ENCODE assay signal across 11 cellular contexts in the genomic region with DNA sequence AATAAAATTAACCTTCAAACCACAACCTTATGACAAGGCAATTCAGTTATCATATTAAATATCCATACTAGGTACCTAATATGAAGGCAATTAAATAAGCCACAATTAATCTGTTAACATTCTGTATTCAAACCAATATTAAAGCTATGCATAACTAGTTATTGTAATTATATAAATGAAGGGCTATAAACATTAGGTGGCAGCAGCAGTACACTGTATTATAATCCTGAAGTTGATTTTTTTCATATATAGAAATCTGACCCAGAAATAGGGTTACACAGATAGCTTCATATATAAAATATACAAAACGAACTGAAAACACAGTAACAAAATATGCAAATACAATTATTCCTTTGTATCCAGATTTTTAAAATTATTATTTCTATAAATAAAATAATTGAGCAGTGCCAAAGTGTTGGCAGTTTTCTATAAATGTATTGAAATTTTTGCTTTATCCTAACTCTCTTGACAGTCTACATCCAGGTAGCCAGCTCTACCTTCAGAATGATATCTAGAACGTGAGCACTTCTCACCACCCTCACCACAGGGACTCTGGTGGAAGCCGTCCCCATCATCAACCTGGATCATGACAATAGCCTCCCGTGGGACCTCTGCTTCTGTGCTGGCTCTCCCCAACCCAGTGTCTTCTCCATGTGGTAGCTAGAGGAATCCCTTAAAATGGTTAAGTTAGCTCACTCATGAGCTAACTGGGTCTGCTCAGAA.
A peak's percentile ranks its signal among the peaks of the same experiment; 100 is the strongest.
DNase-seq lines count a peak whose midpoint lies in the region; ATAC-seq and TF ChIP-seq lines count a peak whose summit lies in the region.
"Had no signal": no experiment of that assay in that cellular context is flagged by ENCODE, and none has a peak within 500 bp of the region (broad histone marks: within the 10 kb centered on the region; RNA-seq: fewer than 3 reads in every experiment).

No MANE protein-coding gene starts in this region.

- H3K36me3 ChIP-seq in ascending aorta = no peaks in the 10 kb centered on the region

- TF ChIP-seq CTCF in C4-2B (conservative IDR thresholded peaks at IDR 0.05) = peak; percentile 46
- TF ChIP-seq CTCF in HFFc6 (IDR thresholded peaks at IDR 0.05) = peak; percentile 51; the same call in 1 of the 2 replicates
- TF ChIP-seq CTCF in ascending aorta (IDR thresholded peaks at IDR 0.05) = peak in 2 of 3 experiments; percentile 8 to 38
- peak; percentile 18 to 33 (median 24) for TF ChIP-seq CTCF in nephron (IDR thresholded peaks at IDR 0.05; ENCODE audit: unreplicated experiment in 3 of 3)

- H3K27ac ChIP-seq in C4-2B = no peak overlapping the region
- peak overlapping the region; percentile 55 to 65 for H3K27ac ChIP-seq in ascending aorta
- H3K27ac ChIP-seq in substantia nigra (ENCODE audit: low read depth, low read length, poor library complexity, severe bottlenecking) = no peak overlapping the region

- H3K9me3 Mint-ChIP-seq in HFFc6 (no peaks in the 10 kb centered on the region), nephron (no peaks in the 10 kb centered on the region)
- H3K9me3 Mint-ChIP-seq: activated T-helper 17 cell treated with anti-CD3 and anti-CD28 coated beads, Interleukin-2, amount 50 U/mL, for 72 hours; T-helper 1 cell treated with Interleukin-12 subunit alpha and Interleukin-12 subunit beta and Interleukin-4 antibody, amounts not matched to agents 30 μg/mL and 1 μg/mL, for 36 hours; type B pancreatic cell had no signal

- DNase-seq in HFFc6 (no peak), ascending aorta (ENCODE audit: low spot score in 2 of 2) (no peak), substantia nigra (lab: John Stamatoyannopoulos, UW) (no peak), head of caudate nucleus (no peak)

- no peak for ATAC-seq in GM18907 (IDR thresholded peaks at IDR 0.05; ENCODE audit: unreplicated experiment)
- ATAC-seq in HG02981 (IDR thresholded peaks at IDR 0.05; ENCODE audit: unreplicated experiment) = no peak
- ATAC-seq: activated T-helper 17 cell treated with anti-CD3 and anti-CD28 coated beads, Interleukin-2, amount 50 U/mL, for 72 hours had no signal

- intact Hi-C loops in ascending aorta (cut with DNase I) (loop anchor here (2.0 to 5.0 kb wide), 3 partner anchors 136 to 386 kb away; a partner anchor contains a TSS), head of caudate nucleus (cut with DNase I) (no loop called here)

- H3K4me1 Mint-ChIP-seq in HFFc6 (ENCODE audit: low read depth) (peaks cover 89% of the 10 kb centered on the region), nephron (peaks cover 67% of the 10 kb centered on the region)

- H3K27me3 Mint-ChIP-seq in HFFc6 (ENCODE audit: insufficient read depth) (no peaks in the 10 kb centered on the region; the same call in none of the 2 replicates), nephron (ENCODE audit: low read depth) (no peaks in the 10 kb centered on the region)
- H3K27me3 Mint-ChIP-seq: activated T-helper 17 cell treated with anti-CD3 and anti-CD28 coated beads, Interleukin-2, amount 50 U/mL, for 72 hours; type B pancreatic cell had no signal

- no peaks in the 10 kb centered on the region for H3K9me3 ChIP-seq in ascending aorta

- no peak overlapping the region for H3K4me3 ChIP-seq in ascending aorta

- H3K4me1 ChIP-seq in ascending aorta = peaks cover 14 to 70% of the 10 kb centered on the region in 2 donors

- peaks cover 3% of the 10 kb centered on the region; the same call in 1 of the 2 replicates for H3K36me3 Mint-ChIP-seq in HFFc6 (ENCODE audit: low read depth)
- H3K36me3 Mint-ChIP-seq in nephron (ENCODE audit: low read depth) = no peaks in the 10 kb centered on the region
- H3K36me3 Mint-ChIP-seq: type B pancreatic cell had no signal

- no peaks in the 10 kb centered on the region for H3K27me3 ChIP-seq in ascending aorta

- peak overlapping the region; percentile 52 for H3K27ac Mint-ChIP-seq in HFFc6
- no peak overlapping the region for H3K27ac Mint-ChIP-seq in nephron
- H3K27ac Mint-ChIP-seq: activated T-helper 17 cell treated with anti-CD3 and anti-CD28 coated beads, Interleukin-2, amount 50 U/mL, for 72 hours; type B pancreatic cell had no signal

- H3K4me3 Mint-ChIP-seq in HFFc6 = peak overlapping the region; percentile 37; the same call in 1 of the 2 replicates
- no peak overlapping the region for H3K4me3 Mint-ChIP-seq in nephron
- H3K4me3 Mint-ChIP-seq: activated T-helper 17 cell treated with anti-CD3 and anti-CD28 coated beads, Interleukin-2, amount 50 U/mL, for 72 hours; T-helper 1 cell treated with Interleukin-12 subunit alpha and Interleukin-12 subunit beta and Interleukin-4 antibody, amounts not matched to agents 30 μg/mL and 1 μg/mL, for 36 hours; type B pancreatic cell had no signal

Comparison
In these comparisons a context has a peak if more than half of its experiments do, and no peak if none do; other contexts are left out.
1. H3K27ac ChIP-seq: peak in ascending aorta (2 of 2); none in C4-2B (single experiment) and substantia nigra (single experiment).
2. Peak in every context shown above with its lines, with median percentiles within 50 percentile points of each other: CTCF ChIP-seq.